In genomic region chr13:73943965-73944233, GRCh38 we compare ENCODE assay signal across 19 cellular contexts.
A peak's percentile ranks its signal among the peaks of the same experiment; 100 is the strongest.
DNase-seq lines count a peak whose midpoint lies in the region; ATAC-seq and TF ChIP-seq lines count a peak whose summit lies in the region.
"Had no signal": no experiment of that assay in that cellular context is flagged by ENCODE, and none has a peak within 500 bp of the region (broad histone marks: within the 10 kb centered on the region; RNA-seq: fewer than 3 reads in every experiment).

No MANE protein-coding gene starts in this region.

- no peaks in the 10 kb centered on the region for H3K27me3 Mint-ChIP-seq in central memory CD8-positive, alpha-beta T cell
- H3K27me3 Mint-ChIP-seq: type B pancreatic cell had no signal

- no peak for TF ChIP-seq EP300 in sigmoid colon (IDR thresholded peaks at IDR 0.05)

- no peak overlapping the region for H3K9ac ChIP-seq in OCI-LY1 (ENCODE audit: low read length)
- H3K9ac ChIP-seq: SK-N-SH had no signal

- TF ChIP-seq POLR2A in sigmoid colon (IDR thresholded peaks at IDR 0.05): no peak

- H3K4me3 ChIP-seq in cardiac muscle cell (no peak overlapping the region), right atrium auricular region (no peak overlapping the region), OCI-LY1 (ENCODE audit: low read depth, low read length, poor library complexity, severe bottlenecking) (no peak overlapping the region), sigmoid colon (no peak overlapping the region), OCI-LY7 (ENCODE audit: low read depth, low read length, poor library complexity, severe bottlenecking) (no peak overlapping the region)
- H3K4me3 ChIP-seq: K562, right lobe of liver had no signal

- no peaks in the 10 kb centered on the region for H3K9me3 Mint-ChIP-seq in central memory CD8-positive, alpha-beta T cell
- H3K9me3 Mint-ChIP-seq: type B pancreatic cell had no signal

- H3K9me3 ChIP-seq in cardiac muscle cell (ENCODE audit: low read depth) (no peaks in the 10 kb centered on the region), right atrium auricular region (no peaks in the 10 kb centered on the region), OCI-LY1 (ENCODE audit: low read length) (no peaks in the 10 kb centered on the region), sigmoid colon (no peaks in the 10 kb centered on the region), OCI-LY7 (ENCODE audit: low read length) (no peaks in the 10 kb centered on the region)
- H3K9me3 ChIP-seq: right lobe of liver, SK-N-SH had no signal

- H3K4me2 ChIP-seq in OCI-LY1 (ENCODE audit: low read length) (peak overlapping the region; percentile 25; the same call in 1 of the 2 replicates), OCI-LY7 (ENCODE audit: low read length) (no peak overlapping the region)
- H3K4me2 ChIP-seq: SK-N-SH had no signal

- H3F3A ChIP-seq in OCI-LY1 (ENCODE audit: insufficient read depth, low read length): no peaks in the 10 kb centered on the region

- peak overlapping the region; percentile 88 for H3K27ac Mint-ChIP-seq in central memory CD8-positive, alpha-beta T cell (ENCODE audit: low read depth)
- H3K27ac Mint-ChIP-seq: type B pancreatic cell had no signal

- peak overlapping the region; percentile 56 for H3K27ac ChIP-seq in cardiac muscle cell
- H3K27ac ChIP-seq in right atrium auricular region: no peak overlapping the region
- H3K27ac ChIP-seq in OCI-LY1 (ENCODE audit: low read depth, low read length, poor library complexity, severe bottlenecking): peak overlapping the region; percentile 39
- H3K27ac ChIP-seq in sigmoid colon: peak overlapping the region; percentile 24 to 73 (median 52)
- H3K27ac ChIP-seq in OCI-LY7 (ENCODE audit: low read depth, low read length, poor library complexity, severe bottlenecking): no peak overlapping the region
- H3K27ac ChIP-seq: right lobe of liver had no signal

- no peaks in the 10 kb centered on the region for H4K20me1 ChIP-seq in OCI-LY1 (ENCODE audit: insufficient read depth, low read length)
- no peaks in the 10 kb centered on the region for H4K20me1 ChIP-seq in OCI-LY7 (ENCODE audit: insufficient read depth, low read length)

- H2AFZ ChIP-seq in OCI-LY1 (ENCODE audit: low read length) (no peak overlapping the region), OCI-LY7 (ENCODE audit: low read length) (no peak overlapping the region)

- H3K9me2 ChIP-seq in OCI-LY1 (ENCODE audit: low read depth, low read length): no peaks in the 10 kb centered on the region
- no peaks in the 10 kb centered on the region for H3K9me2 ChIP-seq in OCI-LY7 (ENCODE audit: insufficient read depth, low read length)
- H3K9me2 ChIP-seq: SK-N-SH had no signal

- ATAC-seq in central memory CD8-positive, alpha-beta T cell (replicated peaks; ENCODE audit: extremely low read depth, poor library complexity, severe bottlenecking): no peak
- ATAC-seq in GM19397 (IDR thresholded peaks at IDR 0.05; ENCODE audit: unreplicated experiment): no peak
- ATAC-seq: K562, right lobe of liver had no signal

- peaks cover 19% of the 10 kb centered on the region for H3K36me3 Mint-ChIP-seq in central memory CD8-positive, alpha-beta T cell (ENCODE audit: insufficient read depth)

- peaks cover 67% of the 10 kb centered on the region for H3K4me1 Mint-ChIP-seq in central memory CD8-positive, alpha-beta T cell

- TF ChIP-seq CTCF in cardiac muscle cell (IDR thresholded peaks at IDR 0.05; ENCODE audit: low read depth, low read length) (no peak), right atrium auricular region (IDR thresholded peaks at IDR 0.05) (no peak), OCI-LY1 (IDR thresholded peaks at IDR 0.05; ENCODE audit: low read length) (no peak), sigmoid colon (IDR thresholded peaks at IDR 0.05) (no peak), OCI-LY7 (conservative IDR thresholded peaks at IDR 0.05; ENCODE audit: low read length) (no peak)

- H3K4me1 ChIP-seq in cardiac muscle cell (ENCODE audit: low read depth) (peaks cover 8% of the 10 kb centered on the region), right atrium auricular region (peaks cover 0 to 23% of the 10 kb centered on the region in 2 donors), OCI-LY1 (ENCODE audit: insufficient read depth, low read length, severe bottlenecking) (peaks cover 66% of the 10 kb centered on the region), sigmoid colon (peaks cover 0 to 42% (median 32%) of the 10 kb centered on the region in 4 donors), OCI-LY7 (ENCODE audit: insufficient read depth, low read length, poor library complexity, severe bottlenecking) (peaks cover 22% of the 10 kb centered on the region)

- no TSS peak for BruUV-seq in OCI-LY7 (replicated peaks; lab: Mats Ljungman, UMichigan)

- H3K27me3 ChIP-seq in cardiac muscle cell (no peaks in the 10 kb centered on the region), right atrium auricular region (no peaks in the 10 kb centered on the region), OCI-LY1 (ENCODE audit: insufficient read depth, low read length) (no peaks in the 10 kb centered on the region), sigmoid colon (no peaks in the 10 kb centered on the region)
- H3K27me3 ChIP-seq: right lobe of liver had no signal

- CTCF ChIA-PET in OCI-LY7 (lab: Charles Lee; ENCODE audit: unreplicated experiment): no interaction called here

- POLR2A ChIA-PET in OCI-LY7 (lab: Charles Lee): interaction anchor here (0.6 to 0.8 kb wide), 2 partner anchors 98 to 663 kb away, joined by 3 read pairs; no protein-coding TSS in a partner anchor

- intact Hi-C loops in sigmoid colon (cut with DNase I) (loop anchor here (5.0 kb wide), 1 partner anchor 343 kb away; no protein-coding TSS in a partner anchor), OCI-LY7 (cut with micrococcal nuclease; ENCODE audit: unreplicated experiment) (no loop called here)

- peak overlapping the region; percentile 16 for H3K4me3 Mint-ChIP-seq in central memory CD8-positive, alpha-beta T cell
- H3K4me3 Mint-ChIP-seq: type B pancreatic cell had no signal

- H3K36me3 ChIP-seq in cardiac muscle cell: no peaks in the 10 kb centered on the region
- no peaks in the 10 kb centered on the region for H3K36me3 ChIP-seq in right atrium auricular region
- peaks cover 17% of the 10 kb centered on the region; the same call in 1 of the 2 replicates for H3K36me3 ChIP-seq in OCI-LY1 (ENCODE audit: insufficient read depth, low read length)
- H3K36me3 ChIP-seq in sigmoid colon: no peaks in the 10 kb centered on the region
- peaks cover 35% of the 10 kb centered on the region for H3K36me3 ChIP-seq in OCI-LY7 (ENCODE audit: insufficient read depth, low read length)
- H3K36me3 ChIP-seq: right lobe of liver had no signal

- no peaks in the 10 kb centered on the region for H3K79me2 ChIP-seq in OCI-LY1 (ENCODE audit: insufficient read depth, low read length)
- no peaks in the 10 kb centered on the region for H3K79me2 ChIP-seq in OCI-LY7 (ENCODE audit: insufficient read depth, low read depth, low read length)

- peak in 1 of 2 donors; percentile 48 for DNase-seq in cardiac muscle cell (ENCODE audit: low read depth in 1 of 2, low spot score in 1 of 2)
- DNase-seq in right atrium auricular region (ENCODE audit: low spot score): no peak
- no peak for DNase-seq in central memory CD8-positive, alpha-beta T cell (ENCODE audit: low spot score in 2 of 2)
- no peak for DNase-seq in sigmoid colon
- no peak for DNase-seq in OCI-LY7 (ENCODE audit: low spot score)
- no peak for DNase-seq in NCI-H2081 treated with DMSO at 0.1 percent for 48 hours (lab: John Stamatoyannopoulos, UW)
- DNase-seq: AML-193; anterior cingulate cortex; cerebellar nuclear complex; effector CD8-positive, alpha-beta T cell; EL; NCI-H187; NCI-H226; right lobe of liver; SK-N-SH had no signal

- 73 to 95% methylated on average over 1 of the region's 1 CpG for WGBS in sigmoid colon, 2 donors

Comparison
In these comparisons a context has a peak if more than half of its experiments do, and no peak if none do; other contexts are left out.
1. H3K27ac ChIP-seq: peak in cardiac muscle cell (single experiment), OCI-LY1 (single experiment) and sigmoid colon (4 of 4); none in right atrium auricular region (0 of 2) and OCI-LY7 (single experiment).